In genomic region chr4:169314906-169315305, GRCh38 we compare ENCODE assay signal across 8 cellular contexts. TPM values are rescaled to one million over a fixed set of nuclear protein-coding genes. Genes with fewer than 3 reads are reported as not detected.
DNase-seq lines count a peak whose midpoint lies in the region; ATAC-seq and TF ChIP-seq lines count a peak whose summit lies in the region.

No MANE protein-coding gene starts in this region.

- DNase-seq in SK-N-SH (peak; percentile 61), left ventricle myocardium inferior (peak; percentile 79), NK-92 (lab: John Stamatoyannopoulos, UW; ENCODE audit: unreplicated experiment) (no peak), endodermal cell (no peak)
- no peak for DNase-seq in CD8-positive, alpha-beta T cell

- peaks cover 14% of the 10 kb centered on the region for H3F3A ChIP-seq in SK-N-SH (replicated peaks; ENCODE audit: insufficient read depth)

- H3K79me2 ChIP-seq in SK-N-SH (ENCODE audit: insufficient read depth), result no peaks in the 10 kb centered on the region

- TF ChIP-seq CTCF in SK-N-SH (IDR thresholded peaks at IDR 0.05) (no peak), left ventricle myocardium inferior (IDR thresholded peaks at IDR 0.05; ENCODE audit: borderline replicate concordance) (no peak), endodermal cell (conservative IDR thresholded peaks at IDR 0.05) (no peak)
- no peak for TF ChIP-seq CTCF in CD8-positive, alpha-beta T cell (IDR thresholded peaks at IDR 0.05)

- peak overlapping the region; percentile 44 for H3K4me2 ChIP-seq in SK-N-SH

- POLR2A ChIA-PET in SK-N-SH (lab: Yijun Ruan, JAX), result no interaction called here
- POLR2A ChIA-PET in CD8-positive, alpha-beta T cell (lab: Charles Lee), result no interaction called here

- H3K36me3 Mint-ChIP-seq in endodermal cell (ENCODE audit: low read depth), result no peaks in the 10 kb centered on the region
- H3K36me3 Mint-ChIP-seq in CD8-positive, alpha-beta T cell, result no peaks in the 10 kb centered on the region

- H3K36me3 ChIP-seq in SK-N-SH (replicated peaks in 1 of 2; ENCODE audit: control insufficient read depth in 1 of 2, insufficient read depth in 2 of 2, low read length in 1 of 2), result no peaks in the 10 kb centered on the region
- no peaks in the 10 kb centered on the region for H3K36me3 ChIP-seq in left ventricle myocardium inferior
- no peaks in the 10 kb centered on the region for H3K36me3 ChIP-seq in stomach smooth muscle (ENCODE audit: control insufficient read depth in 2 of 2, insufficient read depth in 2 of 2, low read length in 2 of 2)
- no peaks in the 10 kb centered on the region for H3K36me3 ChIP-seq in endodermal cell (ENCODE audit: control insufficient read depth, insufficient read depth, low read length)
- no peaks in the 10 kb centered on the region for H3K36me3 ChIP-seq in CD8-positive, alpha-beta T cell (ENCODE audit: insufficient read depth, low read length)

- peaks cover 14% of the 10 kb centered on the region for H3K4me1 Mint-ChIP-seq in endodermal cell
- H3K4me1 Mint-ChIP-seq in CD8-positive, alpha-beta T cell (ENCODE audit: low read depth), result no peaks in the 10 kb centered on the region

- H3K9me3 ChIP-seq in SK-N-SH (no peaks in the 10 kb centered on the region), left ventricle myocardium inferior (replicated peaks) (no peaks in the 10 kb centered on the region), stomach smooth muscle (ENCODE audit: control insufficient read depth in 2 of 2, low read length in 2 of 2) (no peaks in the 10 kb centered on the region), endodermal cell (ENCODE audit: control insufficient read depth, low read length) (no peaks in the 10 kb centered on the region)
- H3K9me3 ChIP-seq in CD8-positive, alpha-beta T cell (ENCODE audit: low read length), result no peaks in the 10 kb centered on the region

- peaks cover 1% of the 10 kb centered on the region for H3K27me3 Mint-ChIP-seq in endodermal cell (ENCODE audit: insufficient read depth)
- peaks cover 15% of the 10 kb centered on the region for H3K27me3 Mint-ChIP-seq in CD8-positive, alpha-beta T cell (ENCODE audit: low read depth)

- H3K4me3 ChIP-seq in SK-N-SH (ENCODE audit: low read depth in 2 of 2, low read length in 1 of 2) (no peak overlapping the region; a peak in 1 of 4 replicates), left ventricle myocardium inferior (peak overlapping the region; percentile 18), stomach smooth muscle (ENCODE audit: low read length in 2 of 2) (peak overlapping the region; percentile 44 to 62), endodermal cell (ENCODE audit: low read length) (no peak overlapping the region)
- no peak overlapping the region for H3K4me3 ChIP-seq in CD8-positive, alpha-beta T cell (ENCODE audit: low read depth, low read length)

- no peak overlapping the region for H3K4me3 Mint-ChIP-seq in endodermal cell
- H3K4me3 Mint-ChIP-seq in CD8-positive, alpha-beta T cell, result no peak overlapping the region

- H2AFZ ChIP-seq in SK-N-SH (ENCODE audit: low read depth), result peak overlapping the region; percentile 58

- no peak overlapping the region for H3K27ac Mint-ChIP-seq in endodermal cell
- no peak overlapping the region for H3K27ac Mint-ChIP-seq in CD8-positive, alpha-beta T cell

- CTCF ChIA-PET in SK-N-SH (lab: Yijun Ruan, JAX), result interaction anchor here (0.6 to 1.0 kb wide), 3 partner anchors 22 to 301 kb away, joined by 3 to 4 read pairs (median 4); no protein-coding TSS in a partner anchor
- CTCF ChIA-PET in CD8-positive, alpha-beta T cell (lab: Charles Lee), result interaction anchor here (1.4 kb wide), 1 partner anchor 10 kb away, joined by 5 read pairs; no protein-coding TSS in a partner anchor

- intact Hi-C loops in left ventricle myocardium inferior (cut with micrococcal nuclease), result no loop called here
- intact Hi-C loops in CD8-positive, alpha-beta T cell (cut with DNase I, micrococcal nuclease), result no loop called here

- H3K27ac ChIP-seq in SK-N-SH (ENCODE audit: low read depth in 2 of 2, low read length in 1 of 2) (peak overlapping the region; percentile 60 to 78; a peak in 3 of 4 replicates), left ventricle myocardium inferior (replicated peaks) (no peak overlapping the region), stomach smooth muscle (ENCODE audit: low read length) (no peak overlapping the region), endodermal cell (ENCODE audit: low read depth, low read length) (no peak overlapping the region)
- H3K27ac ChIP-seq in CD8-positive, alpha-beta T cell (ENCODE audit: low read depth, low read length), result no peak overlapping the region

- 4% methylated on average over 6 of the region's 8 CpGs for WGBS in SK-N-SH (ENCODE audit: low lambda C conversion rate)
- WGBS in endodermal cell (ENCODE audit: insufficient coverage in 1 of 2, insufficient read length in 1 of 2), 2 experiments, result 94% methylated on average over 5 to 8 of the region's 8 CpGs

- H3K9me3 Mint-ChIP-seq in endodermal cell, result peaks cover 13% of the 10 kb centered on the region
- no peaks in the 10 kb centered on the region for H3K9me3 Mint-ChIP-seq in CD8-positive, alpha-beta T cell

- H3K9ac ChIP-seq in SK-N-SH (peak overlapping the region; percentile 20; the same call in 1 of the 2 replicates), stomach smooth muscle (ENCODE audit: low read length in 2 of 2) (no peak overlapping the region), endodermal cell (ENCODE audit: extremely low read depth, low read length, poor library complexity, severe bottlenecking) (no peak overlapping the region)

- H3K4me1 ChIP-seq in SK-N-SH (ENCODE audit: control insufficient read depth in 1 of 2, insufficient read depth in 2 of 2, low read depth in 1 of 2, low read length in 1 of 2) (peaks cover 11 to 12% of the 10 kb centered on the region in 2 experiments; a peak in 3 of 4 replicates), left ventricle myocardium inferior (peaks cover 26% of the 10 kb centered on the region), stomach smooth muscle (ENCODE audit: control insufficient read depth, insufficient read depth, low read length) (peaks cover 11% of the 10 kb centered on the region), endodermal cell (ENCODE audit: control insufficient read depth, insufficient read depth, low read length) (no peaks in the 10 kb centered on the region)
- no peaks in the 10 kb centered on the region for H3K4me1 ChIP-seq in CD8-positive, alpha-beta T cell (ENCODE audit: insufficient read depth, low read length)

- no peaks in the 10 kb centered on the region for H4K20me1 ChIP-seq in SK-N-SH (ENCODE audit: insufficient read depth)

- TF ChIP-seq RAD21 in Ishikawa (IDR thresholded peaks at IDR 0.05; ENCODE audit: low read depth) (no peak), SK-N-SH (IDR thresholded peaks at IDR 0.05; ENCODE audit: low read length) (no peak)

- TF ChIP-seq EP300 in Ishikawa (IDR thresholded peaks at IDR 0.05; ENCODE audit: borderline replicate concordance) (no peak), SK-N-SH (IDR thresholded peaks at IDR 0.05; ENCODE audit: borderline replicate concordance in 1 of 2, low read depth in 1 of 2, low read length in 1 of 2) (peak in 1 of 2 experiments; percentile 27; a peak in 1 of 4 replicates)

- no peaks in the 10 kb centered on the region for H3K9me2 ChIP-seq in SK-N-SH

- ATAC-seq in GM21786 (IDR thresholded peaks at IDR 0.05; ENCODE audit: unreplicated experiment), result no peak
- ATAC-seq in CD8-positive, alpha-beta T cell, result no peak

- H3K27me3 ChIP-seq in SK-N-SH (ENCODE audit: insufficient read depth), result no peaks in the 10 kb centered on the region
- no peaks in the 10 kb centered on the region for H3K27me3 ChIP-seq in left ventricle myocardium inferior (ENCODE audit: low read depth)
- H3K27me3 ChIP-seq in stomach smooth muscle (ENCODE audit: control insufficient read depth in 1 of 2, insufficient read depth in 2 of 2, low read length in 2 of 2), result no peaks in the 10 kb centered on the region
- no peaks in the 10 kb centered on the region for H3K27me3 ChIP-seq in endodermal cell (ENCODE audit: control insufficient read depth, insufficient read depth, low read length, poor library complexity, severe bottlenecking)
- no peaks in the 10 kb centered on the region for H3K27me3 ChIP-seq in CD8-positive, alpha-beta T cell (ENCODE audit: insufficient read depth, low read length)

TF ChIP-seq in Ishikawa, 13 proteins besides CTCF, POLR2A, EP300 and RAD21:
- peak; percentile 79 for TF ChIP-seq USF1 (IDR thresholded peaks at IDR 0.05)
- TF ChIP-seq FOXM1 (IDR thresholded peaks at IDR 0.05; ENCODE audit: borderline replicate concordance, low read depth), result no peak
- TF ChIP-seq MAX (IDR thresholded peaks at IDR 0.05), result peak; percentile 78
- no peak for TF ChIP-seq EGR1 (IDR thresholded peaks at IDR 0.05)
- peak; percentile 91 for TF ChIP-seq NFIC (IDR thresholded peaks at IDR 0.05)

TF ChIP-seq in SK-N-SH, 30 proteins besides CTCF, POLR2A, EP300 and RAD21 (continues in another document):
- TF ChIP-seq ZBTB33 (IDR thresholded peaks at IDR 0.05; ENCODE audit: borderline replicate concordance, low read depth) (no peak), IRF3 (IDR thresholded peaks at IDR 0.05; ENCODE audit: low read depth, low read length) (no peak)

RNA-seq across cellular contexts. Expression of gene SH3RF1, which starts 44.1 kb away (rescaled TPM):
- polyA plus RNA-seq in SK-N-SH (2012; rRNA removed), result 22.0 and 22.1 TPM in 2 replicates
- 14.8 and 18.6 TPM in 2 replicates for polyA plus RNA-seq in SK-N-SH (2012; cell fraction: cytosol; rRNA removed)
- polyA plus RNA-seq in SK-N-SH (2012; cell fraction: nucleus; rRNA removed), result 16.6 and 24.4 TPM in 2 replicates
- total RNA-seq in left ventricle myocardium inferior (8.8 TPM), endodermal cell (10 to 100 TPM; 37.6 to 68.8 TPM)
- 17.6 TPM for polyA plus RNA-seq in endodermal cell (2013, experiment 1 of 2)
- polyA plus RNA-seq in endodermal cell (2013, experiment 2 of 2), result 16.1 TPM
- total RNA-seq in CD8-positive, alpha-beta T cell, result not detected

Comparison
In these comparisons a context has a peak if more than half of its experiments do, and no peak if none do; other contexts are left out.
1. DNase-seq: peak in SK-N-SH (single experiment) and left ventricle myocardium inferior (single experiment); none in NK-92 (single experiment), endodermal cell (single experiment) and CD8-positive, alpha-beta T cell (0 of 7).
2. H3K27ac ChIP-seq: peak in SK-N-SH (2 of 2); none in left ventricle myocardium inferior (single experiment), stomach smooth muscle (single experiment), endodermal cell (single experiment) and CD8-positive, alpha-beta T cell (single experiment).
3. H3K4me3 ChIP-seq: peak in left ventricle myocardium inferior (single experiment) and stomach smooth muscle (2 of 2); none in SK-N-SH (0 of 2), endodermal cell (single experiment) and CD8-positive, alpha-beta T cell (single experiment).